8 cellular contexts compared by ENCODE assay signal in genomic region chr2:9753665-9754531, GRCh38.
A peak's percentile ranks its signal among the peaks of the same experiment; 100 is the strongest.
DNase-seq lines count a peak whose midpoint lies in the region; ATAC-seq lines count a peak whose summit lies in the region.

No MANE protein-coding gene starts in this region.

- peak overlapping the region in 7 of 10 donors; percentile 1 to 90 (median 44) for H3K4me3 Mint-ChIP-seq in naive thymus-derived CD8-positive, alpha-beta T cell

- POLR2A ChIA-PET in naive thymus-derived CD8-positive, alpha-beta T cell (lab: Charles Lee): no interaction called here

- peak overlapping the region in 4 of 10 donors; percentile 3 to 95 (median 70) for H3K27ac Mint-ChIP-seq in naive thymus-derived CD8-positive, alpha-beta T cell

- no peaks in the 10 kb centered on the region for H3K9me3 Mint-ChIP-seq in naive thymus-derived CD8-positive, alpha-beta T cell

- no peaks in the 10 kb centered on the region for H3K9me3 ChIP-seq in BLaER1

- peaks cover 23 to 57% (median 33%) of the 10 kb centered on the region in 4 donors for H3K4me1 Mint-ChIP-seq in naive thymus-derived CD8-positive, alpha-beta T cell

- peaks cover 83% of the 10 kb centered on the region for H3K4me1 ChIP-seq in BLaER1

- H3K36me3 Mint-ChIP-seq in naive thymus-derived CD8-positive, alpha-beta T cell: no peaks in the 10 kb centered on the region

- no peaks in the 10 kb centered on the region for H3K36me3 ChIP-seq in BLaER1

- peak overlapping the region; percentile 72 for H3K27ac ChIP-seq in BLaER1

- no peaks in the 10 kb centered on the region for H3K27me3 ChIP-seq in BLaER1

- peak; percentile 62 for DNase-seq in HPDE6-E6E7 (ENCODE audit: extremely low spot score)
- DNase-seq in activated effector memory CD4-positive, alpha-beta T cell treated with anti-CD3 and anti-CD28 coated beads, Interleukin-2, amount 50 U/mL, for 16 hours: peak; percentile 89
- no peak for DNase-seq in naive thymus-derived CD8-positive, alpha-beta T cell

- H3K9ac ChIP-seq in BLaER1: peak overlapping the region; percentile 4; the same call in 1 of the 2 replicates

- peak overlapping the region; percentile 91 for H3K4me2 ChIP-seq in BLaER1

- peaks cover 10 to 44% (median 27%) of the 10 kb centered on the region in 5 donors for H3K27me3 Mint-ChIP-seq in naive thymus-derived CD8-positive, alpha-beta T cell

- H4K20me1 ChIP-seq in BLaER1: no peaks in the 10 kb centered on the region

- ATAC-seq in naive thymus-derived CD8-positive, alpha-beta T cell: no peak
- ATAC-seq in GM19467 (IDR thresholded peaks at IDR 0.05; ENCODE audit: unreplicated experiment) (no peak), HG03025 (IDR thresholded peaks at IDR 0.05; ENCODE audit: low FRiP score, unreplicated experiment) (no peak), HG02973 (IDR thresholded peaks at IDR 0.05; ENCODE audit: unreplicated experiment) (no peak), HG03378 (IDR thresholded peaks at IDR 0.05; ENCODE audit: unreplicated experiment) (no peak)

- no peak overlapping the region for H3K4me3 ChIP-seq in BLaER1

Comparison
In these comparisons a context has a peak if more than half of its experiments do, and no peak if none do; other contexts are left out.
1. DNase-seq: peak in HPDE6-E6E7 (single experiment) and activated effector memory CD4-positive, alpha-beta T cell treated with anti-CD3 and anti-CD28 coated beads, Interleukin-2, amount 50 U/mL, for 16 hours (single experiment); none in naive thymus-derived CD8-positive, alpha-beta T cell (0 of 10).